In genomic region chr17:60864674-60865080, GRCh38 we compare ENCODE assay signal across 21 cellular contexts.
DNase-seq lines count a peak whose midpoint lies in the region; ATAC-seq lines count a peak whose summit lies in the region.
"Had no signal": no experiment of that assay in that cellular context is flagged by ENCODE, and none has a peak within 500 bp of the region (broad histone marks: within the 10 kb centered on the region; RNA-seq: fewer than 3 reads in every experiment).

No MANE protein-coding gene starts in this region.

- H3K27me3 Mint-ChIP-seq in CD4-positive, CD25-positive, alpha-beta regulatory T cell = no peaks in the 10 kb centered on the region
- H3K27me3 Mint-ChIP-seq in CD8-positive, alpha-beta memory T cell = no peaks in the 10 kb centered on the region
- H3K27me3 Mint-ChIP-seq in T-helper 2 cell treated with Interferon-gamma antibody and Interleukin-4, amounts not matched to agents 5 μg/mL and 100 μg/mL, for 36 hours (ENCODE audit: low read depth) = no peaks in the 10 kb centered on the region
- no peaks in the 10 kb centered on the region for H3K27me3 Mint-ChIP-seq in memory B cell
- H3K27me3 Mint-ChIP-seq: activated naive CD4-positive, alpha-beta T cell treated with anti-CD3 and anti-CD28 coated beads, Interleukin-2, amount 50 U/mL, for 24 hours; stimulated activated memory B cell treated with anti-CD40 and anti-IgM and Interleukin-4, amounts not matched to agents 10 μg/mL and 1 μg/mL and 100 μg/mL, for 72 hours had no signal

- no peaks in the 10 kb centered on the region for H3K27me3 ChIP-seq in CD4-positive, CD25-positive, alpha-beta regulatory T cell (ENCODE audit: control insufficient read depth, insufficient read depth, low read length)
- no peaks in the 10 kb centered on the region for H3K27me3 ChIP-seq in CD8-positive, alpha-beta memory T cell (ENCODE audit: insufficient read depth, low read length, poor library complexity, severe bottlenecking)
- H3K27me3 ChIP-seq: body of pancreas, left lung, neural progenitor cell, tibial artery had no signal

- CTCF ChIA-PET in CD8-positive, alpha-beta memory T cell (lab: Charles Lee) = no interaction called here

- H3K36me3 Mint-ChIP-seq in CD4-positive, CD25-positive, alpha-beta regulatory T cell = peaks cover 5% of the 10 kb centered on the region
- peaks cover 5 to 14% (median 10%) of the 10 kb centered on the region in 3 donors for H3K36me3 Mint-ChIP-seq in CD8-positive, alpha-beta memory T cell
- H3K36me3 Mint-ChIP-seq in T-helper 2 cell treated with Interferon-gamma antibody and Interleukin-4, amounts not matched to agents 5 μg/mL and 100 μg/mL, for 36 hours (ENCODE audit: low read depth) = no peaks in the 10 kb centered on the region
- peaks cover 5% of the 10 kb centered on the region for H3K36me3 Mint-ChIP-seq in memory B cell
- H3K36me3 Mint-ChIP-seq: neural progenitor cell had no signal

- no peak for ATAC-seq in CD4-positive, CD25-positive, alpha-beta regulatory T cell (ENCODE audit: low read depth in 2 of 2)
- ATAC-seq in memory B cell (ENCODE audit: low read depth) = no peak
- no peak for ATAC-seq in GM18873 (IDR thresholded peaks at IDR 0.05; ENCODE audit: low FRiP score, unreplicated experiment)
- ATAC-seq in HG03039 (IDR thresholded peaks at IDR 0.05; ENCODE audit: unreplicated experiment) = no peak
- ATAC-seq: body of pancreas; left lung; stimulated activated memory B cell treated with anti-CD40 and anti-IgM and Interleukin-4, amounts not matched to agents 10 μg/mL and 1 μg/mL and 100 μg/mL, for 72 hours had no signal

- H3K27ac ChIP-seq in CD4-positive, CD25-positive, alpha-beta regulatory T cell (ENCODE audit: insufficient read depth, low read length, poor library complexity, severe bottlenecking) = no peak overlapping the region
- H3K27ac ChIP-seq in CD8-positive, alpha-beta memory T cell (ENCODE audit: low read depth, low read length) = no peak overlapping the region
- H3K27ac ChIP-seq: body of pancreas, left lung, neural progenitor cell, prostate gland, SK-N-MC had no signal

- H3K4me1 Mint-ChIP-seq in CD4-positive, CD25-positive, alpha-beta regulatory T cell = peaks cover 22 to 34% (median 26%) of the 10 kb centered on the region in 4 donors
- H3K4me1 Mint-ChIP-seq in CD8-positive, alpha-beta memory T cell = peaks cover 27 to 38% (median 36%) of the 10 kb centered on the region in 3 donors
- peaks cover 22% of the 10 kb centered on the region for H3K4me1 Mint-ChIP-seq in T-helper 2 cell treated with Interferon-gamma antibody and Interleukin-4, amounts not matched to agents 5 μg/mL and 100 μg/mL, for 36 hours (ENCODE audit: low read depth)
- H3K4me1 Mint-ChIP-seq in memory B cell = peaks cover 11% of the 10 kb centered on the region
- H3K4me1 Mint-ChIP-seq: neural progenitor cell had no signal

- H3K4me3 Mint-ChIP-seq in CD4-positive, CD25-positive, alpha-beta regulatory T cell = peak overlapping the region in 3 of 4 donors; percentile 1 to 56 (median 19)
- H3K4me3 Mint-ChIP-seq in CD8-positive, alpha-beta memory T cell = peak overlapping the region in 6 of 7 donors; percentile 51 to 84 (median 72)
- peak overlapping the region; percentile 48 for H3K4me3 Mint-ChIP-seq in T-helper 2 cell treated with Interferon-gamma antibody and Interleukin-4, amounts not matched to agents 5 μg/mL and 100 μg/mL, for 36 hours
- peak overlapping the region; percentile 11 for H3K4me3 Mint-ChIP-seq in memory B cell
- H3K4me3 Mint-ChIP-seq: activated naive CD4-positive, alpha-beta T cell treated with anti-CD3 and anti-CD28 coated beads, Interleukin-2, amount 50 U/mL, for 24 hours; neural progenitor cell; stimulated activated memory B cell treated with anti-CD40 and anti-IgM and Interleukin-4, amounts not matched to agents 10 μg/mL and 1 μg/mL and 100 μg/mL, for 72 hours had no signal

- POLR2A ChIA-PET in CD8-positive, alpha-beta memory T cell (lab: Charles Lee) = no interaction called here

- H3K9me3 Mint-ChIP-seq in CD4-positive, CD25-positive, alpha-beta regulatory T cell = no peaks in the 10 kb centered on the region
- H3K9me3 Mint-ChIP-seq in CD8-positive, alpha-beta memory T cell = no peaks in the 10 kb centered on the region
- no peaks in the 10 kb centered on the region for H3K9me3 Mint-ChIP-seq in T-helper 2 cell treated with Interferon-gamma antibody and Interleukin-4, amounts not matched to agents 5 μg/mL and 100 μg/mL, for 36 hours
- no peaks in the 10 kb centered on the region for H3K9me3 Mint-ChIP-seq in memory B cell
- H3K9me3 Mint-ChIP-seq: activated naive CD4-positive, alpha-beta T cell treated with anti-CD3 and anti-CD28 coated beads, Interleukin-2, amount 50 U/mL, for 24 hours; stimulated activated memory B cell treated with anti-CD40 and anti-IgM and Interleukin-4, amounts not matched to agents 10 μg/mL and 1 μg/mL and 100 μg/mL, for 72 hours had no signal

- H3K9me3 ChIP-seq in CD4-positive, CD25-positive, alpha-beta regulatory T cell (ENCODE audit: control insufficient read depth in 2 of 2, low read length in 2 of 2) = no peaks in the 10 kb centered on the region
- H3K9me3 ChIP-seq in CD8-positive, alpha-beta memory T cell (ENCODE audit: low read length) = no peaks in the 10 kb centered on the region
- H3K9me3 ChIP-seq: body of pancreas, Caco-2, prostate gland, tibial artery had no signal

- H3K4me3 ChIP-seq in CD4-positive, CD25-positive, alpha-beta regulatory T cell (ENCODE audit: low read depth, low read length) = peak overlapping the region; percentile 67
- no peak overlapping the region for H3K4me3 ChIP-seq in CD8-positive, alpha-beta memory T cell (ENCODE audit: low read length)
- H3K4me3 ChIP-seq: body of pancreas, left lung, neural progenitor cell, prostate gland, SK-N-MC, tibial artery had no signal

- peak overlapping the region in 2 of 3 donors; percentile 9 to 18 for H3K27ac Mint-ChIP-seq in CD4-positive, CD25-positive, alpha-beta regulatory T cell
- peak overlapping the region in 7 of 8 donors; percentile 36 to 83 (median 64) for H3K27ac Mint-ChIP-seq in CD8-positive, alpha-beta memory T cell
- peak overlapping the region; percentile 27 for H3K27ac Mint-ChIP-seq in T-helper 2 cell treated with Interferon-gamma antibody and Interleukin-4, amounts not matched to agents 5 μg/mL and 100 μg/mL, for 36 hours
- H3K27ac Mint-ChIP-seq in memory B cell = peak overlapping the region; percentile 13
- H3K27ac Mint-ChIP-seq: activated naive CD4-positive, alpha-beta T cell treated with anti-CD3 and anti-CD28 coated beads, Interleukin-2, amount 50 U/mL, for 24 hours; neural progenitor cell; stimulated activated memory B cell treated with anti-CD40 and anti-IgM and Interleukin-4, amounts not matched to agents 10 μg/mL and 1 μg/mL and 100 μg/mL, for 72 hours had no signal

- H3K36me3 ChIP-seq in CD4-positive, CD25-positive, alpha-beta regulatory T cell (ENCODE audit: control insufficient read depth, insufficient read depth, low read length) = no peaks in the 10 kb centered on the region
- H3K36me3 ChIP-seq in CD8-positive, alpha-beta memory T cell (ENCODE audit: insufficient read depth, low read length) = no peaks in the 10 kb centered on the region
- H3K36me3 ChIP-seq: left lung, prostate gland had no signal

- peaks cover 13% of the 10 kb centered on the region for H3K4me1 ChIP-seq in CD4-positive, CD25-positive, alpha-beta regulatory T cell (ENCODE audit: control insufficient read depth, insufficient read depth, low read length, poor library complexity, severe bottlenecking)
- H3K4me1 ChIP-seq in CD8-positive, alpha-beta memory T cell (ENCODE audit: insufficient read depth, low read length) = peaks cover 8% of the 10 kb centered on the region
- H3K4me1 ChIP-seq: body of pancreas, Caco-2, prostate gland had no signal

- peak in 1 of 3 donors; percentile 4 for DNase-seq in CD4-positive, CD25-positive, alpha-beta regulatory T cell
- no peak for DNase-seq in CD8-positive, alpha-beta memory T cell
- DNase-seq in T-helper 2 cell treated with Interferon-gamma antibody and Interleukin-4, amounts not matched to agents 5 μg/mL and 100 μg/mL, for 36 hours (ENCODE audit: low spot score) = no peak
- DNase-seq in memory B cell (ENCODE audit: low spot score in 2 of 2) (no peak), NCI-H1436 treated with DMSO at 0.1 percent for 48 hours (lab: John Stamatoyannopoulos, UW) (no peak)
- DNase-seq: activated CD4-positive, alpha-beta T cell treated with anti-CD3 and anti-CD28 coated beads for 1 hour; body of pancreas; Caco-2; left lung; midbrain; NCI-H1417; NCI-H524; RPMI8226; tibial artery had no signal

Comparison
In these comparisons a context has a peak if more than half of its experiments do, and no peak if none do; other contexts are left out.
1. H3K27ac Mint-ChIP-seq: peak in every context shown above with its lines; median percentile 64 in CD8-positive, alpha-beta memory T cell; 27 in T-helper 2 cell treated with Interferon-gamma antibody and Interleukin-4, amounts not matched to agents 5 μg/mL and 100 μg/mL, for 36 hours; 14 in CD4-positive, CD25-positive, alpha-beta regulatory T cell; 13 in memory B cell.
2. H3K4me3 Mint-ChIP-seq: peak in every context shown above with its lines; median percentile 72 in CD8-positive, alpha-beta memory T cell; 48 in T-helper 2 cell treated with Interferon-gamma antibody and Interleukin-4, amounts not matched to agents 5 μg/mL and 100 μg/mL, for 36 hours; 19 in CD4-positive, CD25-positive, alpha-beta regulatory T cell; 11 in memory B cell.